In genomic region chr6:51843470-51844390, GRCh38 we compare ENCODE assay signal across 14 cellular contexts.
DNase-seq lines count a peak whose midpoint lies in the region; ATAC-seq and TF ChIP-seq lines count a peak whose summit lies in the region.
"Had no signal": no experiment of that assay in that cellular context is flagged by ENCODE, and none has a peak within 500 bp of the region (broad histone marks: within the 10 kb centered on the region; RNA-seq: fewer than 3 reads in every experiment).

No MANE protein-coding gene starts in this region.

- TF ChIP-seq EP300 in SK-N-SH (IDR thresholded peaks at IDR 0.05; ENCODE audit: borderline replicate concordance in 1 of 2, low read depth in 1 of 2, low read length in 1 of 2) = 0 out of 4 replicates have a peak, but pooled peaks of 1 of the 2 experiments have one; percentile 41

- H3K9me2 ChIP-seq in SK-N-SH = no peaks in the 10 kb centered on the region

- ATAC-seq in SK-N-SH treated with all-trans-retinoic acid at 6 μM for 48 hours = no peak
- no peak for ATAC-seq in stimulated activated naive B cell treated with anti-CD40 and anti-IgM and Interleukin-4, amounts not matched to agents 10 μg/mL and 1 μg/mL and 100 μg/mL, for 72 hours (replicated peaks)
- no peak for ATAC-seq in GM21717 (IDR thresholded peaks at IDR 0.05; ENCODE audit: unreplicated experiment)

- peaks cover 7% of the 10 kb centered on the region for H3K36me3 Mint-ChIP-seq in nephron (ENCODE audit: low read depth)
- H3K36me3 Mint-ChIP-seq in stimulated activated naive B cell treated with anti-CD40 and anti-IgM and Interleukin-4, amounts not matched to agents 10 μg/mL and 1 μg/mL and 100 μg/mL, for 72 hours = no peaks in the 10 kb centered on the region

- 29% methylated on average over 7 of the region's 7 CpGs for WGBS in SK-N-SH (ENCODE audit: low lambda C conversion rate)

- no peaks in the 10 kb centered on the region for H3K79me2 ChIP-seq in SK-N-SH (ENCODE audit: insufficient read depth)

- DNase-seq in SK-N-SH = peak; percentile 9
- no peak for DNase-seq in SK-N-MC (ENCODE audit: low read depth, low spot score)
- no peak for DNase-seq in DMS 273 (lab: John Stamatoyannopoulos, UW; ENCODE audit: unreplicated experiment)
- no peak for DNase-seq in stimulated activated naive B cell treated with anti-CD40 and anti-IgM and Interleukin-4, amounts not matched to agents 10 μg/mL and 1 μg/mL and 100 μg/mL, for 72 hours
- DNase-seq in NCI-H146 (lab: John Stamatoyannopoulos, UW) = no peak
- DNase-seq: GOT3, KBM-7, NCI-H1105, NCI-H1930, NCI-H226 had no signal

- peaks cover 0 to 34% of the 10 kb centered on the region in 2 experiments; a peak in 2 of 4 replicates for H3K4me1 ChIP-seq in SK-N-SH (ENCODE audit: control insufficient read depth in 1 of 2, insufficient read depth in 2 of 2, low read depth in 1 of 2, low read length in 1 of 2)
- H3K4me1 ChIP-seq: Caco-2 had no signal

- H3K9me3 ChIP-seq in SK-N-SH = no peaks in the 10 kb centered on the region
- H3K9me3 ChIP-seq in SK-N-MC (ENCODE audit: low read depth, low read length) = no peaks in the 10 kb centered on the region
- H3K9me3 ChIP-seq: Caco-2 had no signal

- H3K4me1 Mint-ChIP-seq in nephron = peaks cover 51% of the 10 kb centered on the region
- no peaks in the 10 kb centered on the region for H3K4me1 Mint-ChIP-seq in stimulated activated naive B cell treated with anti-CD40 and anti-IgM and Interleukin-4, amounts not matched to agents 10 μg/mL and 1 μg/mL and 100 μg/mL, for 72 hours

- no peak overlapping the region for H2AFZ ChIP-seq in SK-N-SH (ENCODE audit: low read depth)

- TF ChIP-seq RAD21 in SK-N-SH (IDR thresholded peaks at IDR 0.05; ENCODE audit: low read length) = no peak

- CTCF ChIA-PET in SK-N-SH (lab: Yijun Ruan, JAX) = interaction anchor here (0.6 to 3.3 kb wide), 42 partner anchors 9 to 1031 kb away, joined by 3 to 22 read pairs (median 4); partner anchors contain the start of gene TFAP2B

- H3K4me3 ChIP-seq in SK-N-SH (ENCODE audit: low read depth in 2 of 2, low read length in 1 of 2) = no peak overlapping the region
- H3K4me3 ChIP-seq in SK-N-MC = no peak overlapping the region

- H3F3A ChIP-seq in SK-N-SH (replicated peaks; ENCODE audit: insufficient read depth) = peaks cover 2% of the 10 kb centered on the region

- H4K20me1 ChIP-seq in SK-N-SH (ENCODE audit: insufficient read depth) = no peaks in the 10 kb centered on the region

- H3K4me3 Mint-ChIP-seq in nephron = no peak overlapping the region
- H3K4me3 Mint-ChIP-seq in stimulated activated naive B cell treated with anti-CD40 and anti-IgM and Interleukin-4, amounts not matched to agents 10 μg/mL and 1 μg/mL and 100 μg/mL, for 72 hours = no peak overlapping the region

- H3K4me2 ChIP-seq in SK-N-SH = no peak overlapping the region

- H3K9me3 Mint-ChIP-seq in nephron = peaks cover 3% of the 10 kb centered on the region
- H3K9me3 Mint-ChIP-seq in stimulated activated naive B cell treated with anti-CD40 and anti-IgM and Interleukin-4, amounts not matched to agents 10 μg/mL and 1 μg/mL and 100 μg/mL, for 72 hours = no peaks in the 10 kb centered on the region

- POLR2A ChIA-PET in SK-N-SH (lab: Yijun Ruan, JAX) = interaction anchor here (0.8 to 2.2 kb wide), 6 partner anchors 15 to 1025 kb away, joined by 3 to 11 read pairs (median 5); partner anchors contain the start of gene TFAP2B

- no peaks in the 10 kb centered on the region for H3K36me3 ChIP-seq in SK-N-SH (replicated peaks in 1 of 2; ENCODE audit: control insufficient read depth in 1 of 2, insufficient read depth in 2 of 2, low read length in 1 of 2)
- peaks cover 6% of the 10 kb centered on the region for H3K36me3 ChIP-seq in SK-N-MC (ENCODE audit: insufficient read depth, low read length)

- no peaks in the 10 kb centered on the region for H3K27me3 Mint-ChIP-seq in nephron (ENCODE audit: low read depth)
- H3K27me3 Mint-ChIP-seq in stimulated activated naive B cell treated with anti-CD40 and anti-IgM and Interleukin-4, amounts not matched to agents 10 μg/mL and 1 μg/mL and 100 μg/mL, for 72 hours = no peaks in the 10 kb centered on the region

- no peaks in the 10 kb centered on the region for H3K27me3 ChIP-seq in SK-N-SH (ENCODE audit: insufficient read depth)

- H3K27ac ChIP-seq in SK-N-SH (ENCODE audit: low read depth in 2 of 2, low read length in 1 of 2) (peak overlapping the region in 1 of 2 experiments; percentile 95; a peak in 2 of 4 replicates), SK-N-MC (peak overlapping the region; percentile 49)

- TF ChIP-seq CTCF in SK-N-SH (IDR thresholded peaks at IDR 0.05) (no peak), nephron (IDR thresholded peaks at IDR 0.05; ENCODE audit: unreplicated experiment in 3 of 3) (no peak)

- no peak overlapping the region for H3K9ac ChIP-seq in SK-N-SH
- H3K9ac ChIP-seq in SK-N-MC (ENCODE audit: insufficient read length) = no peak overlapping the region

- H3K27ac Mint-ChIP-seq in nephron = peak overlapping the region in 2 of 3 experiments; percentile 30 to 65
- no peak overlapping the region for H3K27ac Mint-ChIP-seq in stimulated activated naive B cell treated with anti-CD40 and anti-IgM and Interleukin-4, amounts not matched to agents 10 μg/mL and 1 μg/mL and 100 μg/mL, for 72 hours

TF ChIP-seq in SK-N-SH, 30 proteins besides CTCF, POLR2A, EP300 and RAD21:
- peak; percentile 80 for TF ChIP-seq GATA2 (CRISPR knock-in tag; IDR thresholded peaks at IDR 0.05)
- no peak for TF ChIP-seq SIN3A (IDR thresholded peaks at IDR 0.05; ENCODE audit: borderline replicate concordance, low read depth, low read length)

TF ChIP-seq in SK-N-SH treated with all-trans-retinoic acid at 6 μM for 48 hours, 23 proteins besides CTCF, POLR2A, EP300 and RAD21 (continues in another document):
- TF ChIP-seq PPARA (CRISPR knock-in tag; IDR thresholded peaks at IDR 0.05; ENCODE audit: borderline replicate concordance) = no peak
- no peak for TF ChIP-seq ESRRG (CRISPR knock-in tag; IDR thresholded peaks at IDR 0.05)
- TF ChIP-seq, protein P1, sequence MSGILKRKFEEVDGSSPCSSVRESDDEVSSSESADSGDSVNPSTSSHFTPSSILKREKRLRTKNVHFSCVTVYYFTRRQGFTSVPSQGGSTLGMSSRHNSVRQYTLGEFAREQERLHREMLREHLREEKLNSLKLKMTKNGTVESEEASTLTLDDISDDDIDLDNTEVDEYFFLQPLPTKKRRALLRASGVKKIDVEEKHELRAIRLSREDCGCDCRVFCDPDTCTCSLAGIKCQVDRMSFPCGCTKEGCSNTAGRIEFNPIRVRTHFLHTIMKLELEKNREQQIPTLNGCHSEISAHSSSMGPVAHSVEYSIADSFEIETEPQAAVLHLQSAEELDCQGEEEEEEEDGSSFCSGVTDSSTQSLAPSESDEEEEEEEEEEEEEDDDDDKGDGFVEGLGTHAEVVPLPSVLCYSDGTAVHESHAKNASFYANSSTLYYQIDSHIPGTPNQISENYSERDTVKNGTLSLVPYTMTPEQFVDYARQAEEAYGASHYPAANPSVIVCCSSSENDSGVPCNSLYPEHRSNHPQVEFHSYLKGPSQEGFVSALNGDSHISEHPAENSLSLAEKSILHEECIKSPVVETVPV (CRISPR knock-in tag; IDR thresholded peaks at IDR 0.05) = no peak
- no peak for TF ChIP-seq SNAI2 (CRISPR knock-in tag; IDR thresholded peaks at IDR 0.05)
- TF ChIP-seq PATZ1 (CRISPR knock-in tag; IDR thresholded peaks at IDR 0.05; ENCODE audit: borderline replicate concordance) = no peak
- no peak for TF ChIP-seq TOX (CRISPR knock-in tag; IDR thresholded peaks at IDR 0.05; ENCODE audit: borderline replicate concordance)
- no peak for TF ChIP-seq TCF4 (CRISPR knock-in tag; IDR thresholded peaks at IDR 0.05; ENCODE audit: borderline replicate concordance)
- TF ChIP-seq, protein P2, sequence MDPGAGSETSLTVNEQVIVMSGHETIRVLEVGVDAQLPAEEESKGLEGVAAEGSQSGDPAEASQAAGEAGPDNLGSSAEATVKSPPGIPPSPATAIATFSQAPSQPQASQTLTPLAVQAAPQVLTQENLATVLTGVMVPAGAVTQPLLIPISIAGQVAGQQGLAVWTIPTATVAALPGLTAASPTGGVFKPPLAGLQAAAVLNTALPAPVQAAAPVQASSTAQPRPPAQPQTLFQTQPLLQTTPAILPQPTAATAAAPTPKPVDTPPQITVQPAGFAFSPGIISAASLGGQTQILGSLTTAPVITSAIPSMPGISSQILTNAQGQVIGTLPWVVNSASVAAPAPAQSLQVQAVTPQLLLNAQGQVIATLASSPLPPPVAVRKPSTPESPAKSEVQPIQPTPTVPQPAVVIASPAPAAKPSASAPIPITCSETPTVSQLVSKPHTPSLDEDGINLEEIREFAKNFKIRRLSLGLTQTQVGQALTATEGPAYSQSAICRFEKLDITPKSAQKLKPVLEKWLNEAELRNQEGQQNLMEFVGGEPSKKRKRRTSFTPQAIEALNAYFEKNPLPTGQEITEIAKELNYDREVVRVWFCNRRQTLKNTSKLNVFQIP (CRISPR knock-in tag; IDR thresholded peaks at IDR 0.05; ENCODE audit: borderline replicate concordance, low read depth) = no peak
- no peak for TF ChIP-seq ZNF8 (CRISPR knock-in tag; IDR thresholded peaks at IDR 0.05)
